In the genomic region with DNA sequence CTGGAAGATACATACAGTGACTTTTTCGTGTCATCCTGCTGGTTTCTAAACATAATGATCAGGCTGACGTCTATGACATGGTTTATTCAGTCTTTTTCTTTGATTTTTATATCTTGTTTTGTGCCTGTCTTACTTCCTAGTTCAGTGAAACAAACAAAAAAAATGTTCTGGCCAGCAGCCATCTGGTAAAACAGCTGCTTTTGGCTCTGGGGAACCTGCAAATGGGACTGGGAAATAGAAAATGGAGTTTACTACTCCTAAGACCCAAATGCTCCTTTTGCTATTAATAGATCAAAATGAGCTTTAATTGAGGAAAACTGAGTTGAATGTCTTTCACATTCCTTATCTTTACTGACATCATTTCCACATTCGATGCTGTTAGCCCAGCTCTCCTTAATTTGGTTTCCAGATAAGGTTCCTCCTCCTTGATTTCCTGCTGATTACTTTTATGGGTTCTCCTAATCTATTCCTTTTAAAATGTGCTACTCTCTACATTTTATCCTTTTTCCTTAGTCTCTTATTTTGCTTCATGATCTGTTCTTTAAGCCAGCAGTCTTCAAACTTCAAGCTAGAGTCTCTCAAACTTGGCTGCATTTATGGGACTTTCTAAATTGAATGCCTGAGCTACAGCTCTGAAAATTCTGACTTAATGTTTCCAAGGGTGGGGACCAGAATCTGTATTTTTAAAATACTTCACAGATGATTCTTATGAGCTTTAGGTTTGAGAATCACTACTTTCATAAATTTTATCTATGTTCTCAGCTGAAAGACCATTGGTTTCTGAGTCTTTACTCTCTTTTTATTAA, we compare ENCODE assay signal across 1 cellular context.
A peak's percentile ranks its signal among the peaks of the same experiment; 100 is the strongest.
TF ChIP-seq lines count a peak whose summit lies in the region.

No MANE protein-coding gene starts in this region.

TF ChIP-seq in SK-N-SH, 30 proteins besides CTCF, POLR2A, EP300 and RAD21:
- TF ChIP-seq, protein P1, sequence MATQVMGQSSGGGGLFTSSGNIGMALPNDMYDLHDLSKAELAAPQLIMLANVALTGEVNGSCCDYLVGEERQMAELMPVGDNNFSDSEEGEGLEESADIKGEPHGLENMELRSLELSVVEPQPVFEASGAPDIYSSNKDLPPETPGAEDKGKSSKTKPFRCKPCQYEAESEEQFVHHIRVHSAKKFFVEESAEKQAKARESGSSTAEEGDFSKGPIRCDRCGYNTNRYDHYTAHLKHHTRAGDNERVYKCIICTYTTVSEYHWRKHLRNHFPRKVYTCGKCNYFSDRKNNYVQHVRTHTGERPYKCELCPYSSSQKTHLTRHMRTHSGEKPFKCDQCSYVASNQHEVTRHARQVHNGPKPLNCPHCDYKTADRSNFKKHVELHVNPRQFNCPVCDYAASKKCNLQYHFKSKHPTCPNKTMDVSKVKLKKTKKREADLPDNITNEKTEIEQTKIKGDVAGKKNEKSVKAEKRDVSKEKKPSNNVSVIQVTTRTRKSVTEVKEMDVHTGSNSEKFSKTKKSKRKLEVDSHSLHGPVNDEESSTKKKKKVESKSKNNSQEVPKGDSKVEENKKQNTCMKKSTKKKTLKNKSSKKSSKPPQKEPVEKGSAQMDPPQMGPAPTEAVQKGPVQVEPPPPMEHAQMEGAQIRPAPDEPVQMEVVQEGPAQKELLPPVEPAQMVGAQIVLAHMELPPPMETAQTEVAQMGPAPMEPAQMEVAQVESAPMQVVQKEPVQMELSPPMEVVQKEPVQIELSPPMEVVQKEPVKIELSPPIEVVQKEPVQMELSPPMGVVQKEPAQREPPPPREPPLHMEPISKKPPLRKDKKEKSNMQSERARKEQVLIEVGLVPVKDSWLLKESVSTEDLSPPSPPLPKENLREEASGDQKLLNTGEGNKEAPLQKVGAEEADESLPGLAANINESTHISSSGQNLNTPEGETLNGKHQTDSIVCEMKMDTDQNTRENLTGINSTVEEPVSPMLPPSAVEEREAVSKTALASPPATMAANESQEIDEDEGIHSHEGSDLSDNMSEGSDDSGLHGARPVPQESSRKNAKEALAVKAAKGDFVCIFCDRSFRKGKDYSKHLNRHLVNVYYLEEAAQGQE (IDR thresholded peaks at IDR 0.05; ENCODE audit: low read depth, low read length) = no peak
- TF ChIP-seq YY1 (IDR thresholded peaks at IDR 0.05; ENCODE audit: low read depth) (no peak), TCF12 (IDR thresholded peaks at IDR 0.05) (0 out of 2 replicates have a peak, but pooled peaks have one; percentile 9), RCOR1 (IDR thresholded peaks at IDR 0.05; ENCODE audit: low read length) (no peak), NFIC (IDR thresholded peaks at IDR 0.05; ENCODE audit: borderline replicate concordance) (peak; percentile 29; the same call in 1 of the 2 replicates), TEAD4 (IDR thresholded peaks at IDR 0.05; ENCODE audit: borderline replicate concordance, insufficient read depth) (no peak), SIN3A (IDR thresholded peaks at IDR 0.05; ENCODE audit: borderline replicate concordance, low read depth, low read length) (no peak), MEF2A (IDR thresholded peaks at IDR 0.05; ENCODE audit: borderline replicate concordance, low read depth) (no peak), RFX5 (IDR thresholded peaks at IDR 0.05; ENCODE audit: low read length) (no peak), RXRA (IDR thresholded peaks at IDR 0.05; ENCODE audit: borderline replicate concordance, low read depth) (no peak)
- TF ChIP-seq, protein P2, sequence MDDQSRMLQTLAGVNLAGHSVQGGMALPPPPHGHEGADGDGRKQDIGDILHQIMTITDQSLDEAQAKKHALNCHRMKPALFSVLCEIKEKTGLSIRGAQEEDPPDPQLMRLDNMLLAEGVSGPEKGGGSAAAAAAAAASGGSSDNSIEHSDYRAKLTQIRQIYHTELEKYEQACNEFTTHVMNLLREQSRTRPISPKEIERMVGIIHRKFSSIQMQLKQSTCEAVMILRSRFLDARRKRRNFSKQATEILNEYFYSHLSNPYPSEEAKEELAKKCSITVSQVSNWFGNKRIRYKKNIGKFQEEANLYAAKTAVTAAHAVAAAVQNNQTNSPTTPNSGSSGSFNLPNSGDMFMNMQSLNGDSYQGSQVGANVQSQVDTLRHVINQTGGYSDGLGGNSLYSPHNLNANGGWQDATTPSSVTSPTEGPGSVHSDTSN (IDR thresholded peaks at IDR 0.05) = no peak
- TF ChIP-seq, protein P3, sequence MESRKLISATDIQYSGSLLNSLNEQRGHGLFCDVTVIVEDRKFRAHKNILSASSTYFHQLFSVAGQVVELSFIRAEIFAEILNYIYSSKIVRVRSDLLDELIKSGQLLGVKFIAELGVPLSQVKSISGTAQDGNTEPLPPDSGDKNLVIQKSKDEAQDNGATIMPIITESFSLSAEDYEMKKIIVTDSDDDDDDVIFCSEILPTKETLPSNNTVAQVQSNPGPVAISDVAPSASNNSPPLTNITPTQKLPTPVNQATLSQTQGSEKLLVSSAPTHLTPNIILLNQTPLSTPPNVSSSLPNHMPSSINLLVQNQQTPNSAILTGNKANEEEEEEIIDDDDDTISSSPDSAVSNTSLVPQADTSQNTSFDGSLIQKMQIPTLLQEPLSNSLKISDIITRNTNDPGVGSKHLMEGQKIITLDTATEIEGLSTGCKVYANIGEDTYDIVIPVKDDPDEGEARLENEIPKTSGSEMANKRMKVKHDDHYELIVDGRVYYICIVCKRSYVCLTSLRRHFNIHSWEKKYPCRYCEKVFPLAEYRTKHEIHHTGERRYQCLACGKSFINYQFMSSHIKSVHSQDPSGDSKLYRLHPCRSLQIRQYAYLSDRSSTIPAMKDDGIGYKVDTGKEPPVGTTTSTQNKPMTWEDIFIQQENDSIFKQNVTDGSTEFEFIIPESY (IDR thresholded peaks at IDR 0.05; ENCODE audit: borderline replicate concordance, low read depth) = no peak
